1 cellular context compared by ENCODE assay signal in genomic region chr11:94193288-94193687, GRCh38.
A peak's percentile ranks its signal among the peaks of the same experiment; 100 is the strongest.
TF ChIP-seq lines count a peak whose summit lies in the region.

No MANE protein-coding gene starts in this region.

TF ChIP-seq in HCT116, 20 proteins besides CTCF, POLR2A, EP300 and RAD21:
- TF ChIP-seq SP1 (IDR thresholded peaks at IDR 0.05; ENCODE audit: low read depth) (0 out of 2 replicates have a peak, but pooled peaks have one; percentile 27), TCF7L2 (IDR thresholded peaks at IDR 0.05; ENCODE audit: borderline replicate concordance, extremely low read depth, insufficient read depth, insufficient read length) (peak; percentile 18), JUND (IDR thresholded peaks at IDR 0.05) (peak; percentile 74), FOSL1 (IDR thresholded peaks at IDR 0.05; ENCODE audit: low read depth) (peak; percentile 71), ZFX (IDR thresholded peaks at IDR 0.05) (no peak), EZH2 (IDR thresholded peaks at IDR 0.05) (no peak), MAX (IDR thresholded peaks at IDR 0.05) (no peak), ATF3 (IDR thresholded peaks at IDR 0.05) (no peak)
TF ChIP-seq in HCT116: peak in this region for 4.
